Comparison of ENCODE assay signal across 1 cellular context in genomic region chr2:181073896-181074295, GRCh38.
TF ChIP-seq lines count a peak whose summit lies in the region.

No MANE protein-coding gene starts in this region.

TF ChIP-seq in endothelial cell of umbilical vein, 7 proteins besides CTCF, POLR2A, EP300 and RAD21 (continued from another document):
- no peak for TF ChIP-seq MAX (IDR thresholded peaks at IDR 0.05; ENCODE audit: insufficient read depth, insufficient read length)
- no peak for TF ChIP-seq POLR2AphosphoS5 (IDR thresholded peaks at IDR 0.05; ENCODE audit: insufficient read depth, low read depth, low read length)
- TF ChIP-seq GATA2 (IDR thresholded peaks at IDR 0.05; ENCODE audit: insufficient read depth, insufficient read length, low read depth, low read length) = no peak
- no peak for TF ChIP-seq MYC (IDR thresholded peaks at IDR 0.05; ENCODE audit: low read depth, low read length)
